ENCODE assay signal across 9 cellular contexts in genomic region chr3:187016639-187017345, GRCh38.
A peak's percentile ranks its signal among the peaks of the same experiment; 100 is the strongest.
DNase-seq lines count a peak whose midpoint lies in the region; ATAC-seq and TF ChIP-seq lines count a peak whose summit lies in the region.
"Had no signal": no experiment of that assay in that cellular context is flagged by ENCODE, and none has a peak within 500 bp of the region (broad histone marks: within the 10 kb centered on the region; RNA-seq: fewer than 3 reads in every experiment).

No MANE protein-coding gene starts in this region.

- peaks cover 53 to 90% (median 76%) of the 10 kb centered on the region in 7 donors for H3K4me1 Mint-ChIP-seq in naive thymus-derived CD4-positive, alpha-beta T cell

- no peak overlapping the region for H3K27ac ChIP-seq in brain microvascular endothelial cell
- H3K27ac ChIP-seq in naive thymus-derived CD4-positive, alpha-beta T cell (ENCODE audit: low read depth, low read length), result no peak overlapping the region

- H3K9me3 ChIP-seq in naive thymus-derived CD4-positive, alpha-beta T cell (ENCODE audit: control insufficient read depth in 2 of 3, low read length in 3 of 3), result no peaks in the 10 kb centered on the region

- TF ChIP-seq CTCF in brain microvascular endothelial cell (IDR thresholded peaks at IDR 0.05; ENCODE audit: low read depth, low read length, missing control alignments), result no peak

- H3K27me3 ChIP-seq in brain microvascular endothelial cell (replicated peaks), result no peaks in the 10 kb centered on the region
- H3K27me3 ChIP-seq in naive thymus-derived CD4-positive, alpha-beta T cell (ENCODE audit: control insufficient read depth in 2 of 2, insufficient read depth in 2 of 2, low read length in 2 of 2), result no peaks in the 10 kb centered on the region

- intact Hi-C loops in naive thymus-derived CD4-positive, alpha-beta T cell (cut with micrococcal nuclease), result no loop called here

- in situ Hi-C loops in brain microvascular endothelial cell (cut with HindIII; ENCODE audit: low pct_ligation_motif_present, low sequenced_read_pairs), result no loop called here

- POLR2A ChIA-PET in naive thymus-derived CD4-positive, alpha-beta T cell (lab: Charles Lee), result interaction anchor here (1.2 to 2.7 kb wide), 2 partner anchors 9 to 10 kb away, joined by 5 to 11 read pairs; no protein-coding TSS in a partner anchor

- H3K36me3 Mint-ChIP-seq in naive thymus-derived CD4-positive, alpha-beta T cell, result peaks cover 5 to 45% (median 20%) of the 10 kb centered on the region in 5 donors

- peaks cover 16 to 57% of the 10 kb centered on the region in 2 donors for H3K4me1 ChIP-seq in naive thymus-derived CD4-positive, alpha-beta T cell (ENCODE audit: control insufficient read depth in 2 of 2, insufficient read depth in 2 of 2, low read length in 2 of 2)

- H3K36me3 ChIP-seq in brain microvascular endothelial cell (replicated peaks), result no peaks in the 10 kb centered on the region
- peaks cover 0 to 5% (median 4%) of the 10 kb centered on the region in 3 experiments for H3K36me3 ChIP-seq in naive thymus-derived CD4-positive, alpha-beta T cell (ENCODE audit: control insufficient read depth in 2 of 3, insufficient read depth in 3 of 3, low read length in 3 of 3)

- DNase-seq in brain microvascular endothelial cell, result peak; percentile 41
- DNase-seq in naive thymus-derived CD4-positive, alpha-beta T cell, result no peak
- no peak for DNase-seq in mesenteric fat pad (ENCODE audit: low spot score)
- no peak for DNase-seq in NCI-H1694 treated with DMSO at 0.1 percent for 48 hours (lab: John Stamatoyannopoulos, UW)
- DNase-seq in GM19240 (ENCODE audit: insufficient read length, low spot score), result no peak

- H3K27ac Mint-ChIP-seq in naive thymus-derived CD4-positive, alpha-beta T cell, result peak overlapping the region in 8 of 9 donors; percentile 17 to 96 (median 72)

- no peaks in the 10 kb centered on the region for H3K9me3 Mint-ChIP-seq in naive thymus-derived CD4-positive, alpha-beta T cell

- H3K4me3 ChIP-seq in brain microvascular endothelial cell (ENCODE audit: low read depth, low read length), result no peak overlapping the region
- H3K4me3 ChIP-seq in naive thymus-derived CD4-positive, alpha-beta T cell (ENCODE audit: low read length), result no peak overlapping the region

- ATAC-seq in GM18907 (IDR thresholded peaks at IDR 0.05; ENCODE audit: unreplicated experiment) (peak; percentile 36), HG03354 (IDR thresholded peaks at IDR 0.05; ENCODE audit: poor library complexity, severe bottlenecking, unreplicated experiment) (peak; percentile 38), HG03095 (IDR thresholded peaks at IDR 0.05; ENCODE audit: unreplicated experiment) (no peak)
- no peak for ATAC-seq in naive thymus-derived CD4-positive, alpha-beta T cell
- ATAC-seq: Panc1 had no signal

- no peaks in the 10 kb centered on the region for H3K27me3 Mint-ChIP-seq in naive thymus-derived CD4-positive, alpha-beta T cell

- peak overlapping the region in 2 of 10 donors; percentile 14 to 74 for H3K4me3 Mint-ChIP-seq in naive thymus-derived CD4-positive, alpha-beta T cell

- CTCF ChIA-PET in naive thymus-derived CD4-positive, alpha-beta T cell (lab: Charles Lee), result interaction anchor here (1.0 to 1.4 kb wide), 2 partner anchors 9 to 15 kb away, joined by 4 read pairs; no protein-coding TSS in a partner anchor

Comparison
In these comparisons a context has a peak if more than half of its experiments do, and no peak if none do; other contexts are left out.
1. ATAC-seq: peak in GM18907 (single experiment) and HG03354 (single experiment); none in naive thymus-derived CD4-positive, alpha-beta T cell (single experiment) and HG03095 (single experiment).